15 cellular contexts compared by ENCODE assay signal in genomic region chr1:60170709-60171108, GRCh38.
"Had no signal": no experiment of that assay in that cellular context is flagged by ENCODE, and none has a peak within 500 bp of the region (broad histone marks: within the 10 kb centered on the region; RNA-seq: fewer than 3 reads in every experiment).

No MANE protein-coding gene starts in this region.

- H3K27me3 ChIP-seq: adrenal gland, pancreas, sigmoid colon had no signal

- H3K27ac ChIP-seq: adrenal gland, coronary artery, pancreas, sigmoid colon, WERI-Rb-1 had no signal

- FAIRE-seq: endothelial cell of umbilical vein, pancreas had no signal

- H3K36me3 ChIP-seq: adrenal gland, pancreas, sigmoid colon, WERI-Rb-1 had no signal

- ATAC-seq: left lobe of liver, pancreas, T-helper 17 cell had no signal

- H3K4me3 ChIP-seq: adrenal gland, coronary artery, pancreas, sigmoid colon had no signal

- H3K4me1 ChIP-seq: adrenal gland, pancreas, sigmoid colon had no signal

- DNase-seq: activated CD4-positive, alpha-beta memory T cell treated with anti-CD3 and anti-CD28 coated beads, Interleukin-2, amount 10 ng/mL, durations not matched to agents 7 days and 5 days; activated CD4-positive, alpha-beta T cell treated with anti-CD3 and anti-CD28 coated beads for 4 hours; activated naive CD4-positive, alpha-beta T cell treated with anti-CD3 and anti-CD28 coated beads, Interleukin-2, amount 50 U/mL, for 16 hours; activated T-cell treated with anti-CD3 and anti-CD28 coated beads, Interleukin-2, amount 50 U/mL, for 24 hours; adrenal gland; caudate nucleus; pancreas; sigmoid colon; stimulated activated CD4-positive, alpha-beta T cell treated with anti-CD3 and anti-CD28 coated beads, Interleukin-12 subunit alpha, Interleukin-12 subunit beta, amount 100 ng/mL, for 4 hours; stimulated activated CD4-positive, alpha-beta T cell treated with anti-CD3 and anti-CD28 coated beads, Interleukin-2, amount 100 ng/mL, for 24 hours; T-helper 17 cell; WERI-Rb-1 had no signal

- H3K9me3 ChIP-seq: adrenal gland, pancreas, sigmoid colon had no signal
